Comparison of ENCODE assay signal across 25 cellular contexts in genomic region chr5:51494821-51495220, GRCh38.
"Had no signal": no experiment of that assay in that cellular context is flagged by ENCODE, and none has a peak within 500 bp of the region (broad histone marks: within the 10 kb centered on the region; RNA-seq: fewer than 3 reads in every experiment).

No MANE protein-coding gene starts in this region.

- H2AFZ ChIP-seq: neural progenitor cell had no signal

- H3K36me3 ChIP-seq: gastrocnemius medialis, neural progenitor cell, right atrium auricular region, transverse colon, uterus had no signal

- H3K27me3 ChIP-seq: body of pancreas, gastrocnemius medialis, neural progenitor cell, right atrium auricular region, transverse colon, uterus had no signal

- H3K9ac ChIP-seq: neural progenitor cell had no signal

- H3K36me3 Mint-ChIP-seq: activated naive CD8-positive, alpha-beta T cell; natural killer cell; neural progenitor cell; T-cell had no signal

- H3K27ac Mint-ChIP-seq: activated B cell treated with CpG ODN at 0.5 μM for 24 hours; activated CD4-positive, alpha-beta T cell treated with anti-CD3 and anti-CD28 coated beads for 36 hours; activated naive CD8-positive, alpha-beta T cell; activated T-cell treated with anti-CD3 and anti-CD28 coated beads, Interleukin-2, amount 50 U/mL, for 72 hours; natural killer cell; neural progenitor cell; T-cell had no signal

- H3K4me3 Mint-ChIP-seq: activated B cell treated with CpG ODN at 0.5 μM for 24 hours; activated CD4-positive, alpha-beta T cell treated with anti-CD3 and anti-CD28 coated beads for 36 hours; activated naive CD8-positive, alpha-beta T cell; activated T-cell treated with anti-CD3 and anti-CD28 coated beads, Interleukin-2, amount 50 U/mL, for 72 hours; natural killer cell; neural progenitor cell; T-cell had no signal

- H3K27ac ChIP-seq: body of pancreas, coronary artery, dorsolateral prefrontal cortex, gastrocnemius medialis, neural progenitor cell, right atrium auricular region, transverse colon, uterus had no signal

- H3K27me3 Mint-ChIP-seq: activated B cell treated with CpG ODN at 0.5 μM for 24 hours; activated CD4-positive, alpha-beta T cell treated with anti-CD3 and anti-CD28 coated beads for 36 hours; activated naive CD8-positive, alpha-beta T cell; T-cell had no signal

- ATAC-seq: activated CD4-positive, alpha-beta T cell treated with anti-CD3 and anti-CD28 coated beads for 36 hours; activated T-cell treated with anti-CD3 and anti-CD28 coated beads, Interleukin-2, amount 50 U/mL, for 72 hours; body of pancreas; gastrocnemius medialis; left colon; natural killer cell; T-cell had no signal

- H3K9me3 Mint-ChIP-seq: activated B cell treated with CpG ODN at 0.5 μM for 24 hours, neural progenitor cell had no signal

- H3K4me1 ChIP-seq: body of pancreas, gastrocnemius medialis, neural progenitor cell, right atrium auricular region, transverse colon, uterus had no signal

- H3K4me3 ChIP-seq: body of pancreas, coronary artery, dorsolateral prefrontal cortex, gastrocnemius medialis, neural progenitor cell, right atrium auricular region, transverse colon, uterus had no signal

- H3K9me3 ChIP-seq: body of pancreas, gastrocnemius medialis, right atrium auricular region, transverse colon, uterus had no signal

- DNase-seq: activated B cell treated with CpG ODN at 0.5 μM for 24 hours; activated CD4-positive, alpha-beta T cell treated with anti-CD3 and anti-CD28 coated beads for 36 hours; activated naive CD4-positive, alpha-beta T cell treated with Interleukin-2 at 50 U/mL for 16 hours; activated T-cell treated with anti-CD3 and anti-CD28 coated beads for 4 hours; activated T-cell treated with anti-CD3 and anti-CD28 coated beads, Interleukin-2, amount 50 U/mL, for 72 hours; anterior cingulate cortex; body of pancreas; cerebellar nuclear complex; dorsolateral prefrontal cortex; effector memory CD4-positive, alpha-beta T cell; gastrocnemius medialis; glutamatergic neuron; mesendoderm; natural killer cell; stimulated activated CD4-positive, alpha-beta T cell treated with anti-CD3 and anti-CD28 coated beads, Interleukin-15, amount 100 ng/mL, for 24 hours; stimulated activated CD4-positive, alpha-beta T cell treated with anti-CD3 and anti-CD28 coated beads, Interleukin-2, amount 100 ng/mL, for 24 hours; stimulated activated naive CD4-positive, alpha-beta T cell; T-cell; transverse colon; uterus had no signal

- H3K4me1 Mint-ChIP-seq: activated B cell treated with CpG ODN at 0.5 μM for 24 hours; activated CD4-positive, alpha-beta T cell treated with anti-CD3 and anti-CD28 coated beads for 36 hours; natural killer cell; neural progenitor cell; T-cell had no signal

- H3K4me2 ChIP-seq: neural progenitor cell had no signal
